In the genomic region with DNA sequence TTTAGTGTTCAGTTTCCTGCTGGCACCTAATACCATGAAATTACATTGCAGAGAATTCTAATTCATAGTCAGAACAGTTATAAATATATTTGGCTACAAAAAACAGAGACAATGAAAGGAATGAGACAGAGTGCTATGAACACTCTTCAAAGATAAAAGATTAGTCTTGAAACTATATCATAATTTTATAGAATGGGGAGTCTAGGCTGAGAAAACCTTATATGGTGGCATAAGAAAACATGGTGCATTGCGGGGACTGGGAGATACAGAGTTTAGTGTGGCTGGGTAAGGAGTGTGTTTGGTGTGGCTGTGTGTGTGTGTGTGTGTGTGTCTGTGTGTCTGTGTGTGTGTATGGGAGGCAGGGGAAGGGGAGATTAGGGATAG, we compare ENCODE assay signal across 14 cellular contexts.
DNase-seq lines count a peak whose midpoint lies in the region; ATAC-seq and TF ChIP-seq lines count a peak whose summit lies in the region.
"Had no signal": no experiment of that assay in that cellular context is flagged by ENCODE, and none has a peak within 500 bp of the region (broad histone marks: within the 10 kb centered on the region; RNA-seq: fewer than 3 reads in every experiment).

No MANE protein-coding gene starts in this region.

- H3K27me3 Mint-ChIP-seq in activated T-cell treated with anti-CD3 and anti-CD28 coated beads, Interleukin-2, amount 50 U/mL, for 4 hours (ENCODE audit: low read depth): no peaks in the 10 kb centered on the region
- H3K27me3 Mint-ChIP-seq in T-cell: no peaks in the 10 kb centered on the region
- no peaks in the 10 kb centered on the region for H3K27me3 Mint-ChIP-seq in mesothelial cell of epicardium (ENCODE audit: low read depth)

- no peaks in the 10 kb centered on the region for H3K27me3 ChIP-seq in brain microvascular endothelial cell (replicated peaks)
- H3K27me3 ChIP-seq: foreskin keratinocyte, right atrium auricular region had no signal

- H3K27ac Mint-ChIP-seq in T-cell (peak overlapping the region; percentile 83), mesothelial cell of epicardium (no peak overlapping the region)

- no peak for TF ChIP-seq CTCF in brain microvascular endothelial cell (IDR thresholded peaks at IDR 0.05; ENCODE audit: low read depth, low read length, missing control alignments)
- TF ChIP-seq CTCF in mesothelial cell of epicardium (IDR thresholded peaks at IDR 0.05; ENCODE audit: unreplicated experiment): no peak

- CTCF ChIA-PET in T-cell (lab: Charles Lee): interaction anchor here in 1 of 2 donors (0.7 kb wide), 1 partner anchor 13 kb away, joined by 9 read pairs; no protein-coding TSS in a partner anchor

- H3K9me3 Mint-ChIP-seq in activated T-cell treated with anti-CD3 and anti-CD28 coated beads, Interleukin-2, amount 50 U/mL, for 4 hours: peaks cover 22% of the 10 kb centered on the region
- H3K9me3 Mint-ChIP-seq in T-cell (peaks cover 11 to 31% (median 13%) of the 10 kb centered on the region in 3 donors), mesothelial cell of epicardium (peaks cover 29% of the 10 kb centered on the region)

- H3K27ac ChIP-seq in brain microvascular endothelial cell: peak overlapping the region; percentile 98
- H3K27ac ChIP-seq: foreskin keratinocyte had no signal

- no peak overlapping the region for H3K4me3 ChIP-seq in brain microvascular endothelial cell (ENCODE audit: low read depth, low read length)
- H3K4me3 ChIP-seq: right atrium auricular region had no signal

- H3K36me3 Mint-ChIP-seq in activated T-cell treated with anti-CD3 and anti-CD28 coated beads, Interleukin-2, amount 50 U/mL, for 4 hours (ENCODE audit: insufficient read depth): peaks cover 4% of the 10 kb centered on the region
- H3K36me3 Mint-ChIP-seq in T-cell (peaks cover 7% of the 10 kb centered on the region), mesothelial cell of epicardium (peaks cover 8% of the 10 kb centered on the region)

- H3K4me3 Mint-ChIP-seq in activated T-cell treated with anti-CD3 and anti-CD28 coated beads, Interleukin-2, amount 50 U/mL, for 4 hours: peak overlapping the region; percentile 29
- peak overlapping the region in 1 of 3 donors; percentile 49 for H3K4me3 Mint-ChIP-seq in T-cell
- no peak overlapping the region for H3K4me3 Mint-ChIP-seq in mesothelial cell of epicardium

- in situ Hi-C loops in brain microvascular endothelial cell (cut with HindIII; ENCODE audit: low pct_ligation_motif_present, low sequenced_read_pairs): loop anchor here (10.0 to 25.0 kb wide), 2 partner anchors 118 to 316 kb away; no protein-coding TSS in a partner anchor

- H3K36me3 ChIP-seq in brain microvascular endothelial cell (replicated peaks): no peaks in the 10 kb centered on the region
- H3K36me3 ChIP-seq: right atrium auricular region had no signal

- POLR2A ChIA-PET in T-cell (lab: Charles Lee): no interaction called here

- H3K4me1 Mint-ChIP-seq in activated T-cell treated with anti-CD3 and anti-CD28 coated beads, Interleukin-2, amount 50 U/mL, for 4 hours (ENCODE audit: low read depth): peaks cover 74% of the 10 kb centered on the region
- H3K4me1 Mint-ChIP-seq in T-cell: peaks cover 50 to 72% (median 58%) of the 10 kb centered on the region in 3 donors
- H3K4me1 Mint-ChIP-seq in mesothelial cell of epicardium: peaks cover 4% of the 10 kb centered on the region

- peak in 1 of 2 donors; percentile 30 for ATAC-seq in activated T-cell treated with anti-CD3 and anti-CD28 coated beads, Interleukin-2, amount 50 U/mL, for 4 hours
- ATAC-seq in T-cell (replicated peaks in 1 of 4) (peak in 2 of 4 experiments; percentile 17 to 27), GM19452 (IDR thresholded peaks at IDR 0.05; ENCODE audit: unreplicated experiment) (no peak), HG02970 (IDR thresholded peaks at IDR 0.05; ENCODE audit: low FRiP score, unreplicated experiment) (no peak)
- ATAC-seq in stimulated activated naive CD8-positive, alpha-beta T cell treated with anti-CD3 and anti-CD28 coated beads, Interleukin-15, Interleukin-2, amounts not matched to agents 100 U/mL and 50 U/mL, for 24 hours: peak; percentile 1
- ATAC-seq: foreskin keratinocyte, HCT116, Panc1 had no signal

- DNase-seq in activated T-cell treated with anti-CD3 and anti-CD28 coated beads, Interleukin-2, amount 50 U/mL, for 4 hours: no peak
- no peak for DNase-seq in activated T-cell treated with anti-CD3 and anti-CD28 coated beads, Interleukin-2, amount 50 U/mL, for 1 hour
- DNase-seq in T-cell: no peak
- DNase-seq in brain microvascular endothelial cell: no peak
- DNase-seq in stimulated activated naive CD8-positive, alpha-beta T cell treated with anti-CD3 and anti-CD28 coated beads, Interleukin-15, Interleukin-2, amounts not matched to agents 100 U/mL and 50 U/mL, for 24 hours: no peak
- no peak for DNase-seq in mesothelial cell of epicardium (ENCODE audit: low spot score in 2 of 2, unreplicated experiment in 2 of 2)
- DNase-seq: foreskin keratinocyte, NCI-H1105, NCI-H2107 had no signal
